Comparison of ENCODE assay signal across 15 cellular contexts in the genomic region with DNA sequence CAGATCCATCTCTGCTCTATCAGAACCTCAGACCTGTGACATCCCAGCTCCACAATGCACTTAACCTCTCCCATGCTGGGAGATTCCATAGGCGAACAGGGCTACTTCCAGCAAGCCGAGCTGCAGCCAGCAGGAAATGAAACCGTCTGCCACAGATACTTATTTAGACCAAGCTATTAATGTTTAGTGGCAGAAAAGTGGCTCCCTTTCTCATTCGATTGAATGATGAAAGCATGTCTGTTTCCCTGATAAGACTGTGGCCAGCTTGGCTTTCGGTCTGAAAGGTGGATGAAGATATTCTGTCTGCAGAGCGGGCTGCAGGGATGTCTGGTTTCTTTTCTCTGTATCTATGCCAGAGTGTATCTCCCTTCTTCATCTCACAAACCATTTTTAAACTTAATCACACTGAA.
DNase-seq lines count a peak whose midpoint lies in the region; ATAC-seq and TF ChIP-seq lines count a peak whose summit lies in the region.
"Had no signal": no experiment of that assay in that cellular context is flagged by ENCODE, and none has a peak within 500 bp of the region (broad histone marks: within the 10 kb centered on the region; RNA-seq: fewer than 3 reads in every experiment).

No MANE protein-coding gene starts in this region.

- no peak for ATAC-seq in GM21390 (IDR thresholded peaks at IDR 0.05; ENCODE audit: unreplicated experiment)
- ATAC-seq: effector memory CD8-positive, alpha-beta T cell; left lung; PC-3 had no signal

- peaks cover 24% of the 10 kb centered on the region for H3K4me1 Mint-ChIP-seq in mesothelial cell of epicardium

- no peaks in the 10 kb centered on the region for H3K9me3 ChIP-seq in ovary
- H3K9me3 ChIP-seq: left lung, MG63 had no signal

- H3K27ac ChIP-seq in RWPE1 = no peak overlapping the region
- no peak overlapping the region for H3K27ac ChIP-seq in ovary
- H3K27ac ChIP-seq: left lung had no signal

- peak overlapping the region; percentile 4 for H3K4me3 Mint-ChIP-seq in mesothelial cell of epicardium
- H3K4me3 Mint-ChIP-seq: activated T-cell treated with anti-CD3 and anti-CD28 coated beads, Interleukin-2, amount 50 U/mL, for 24 hours had no signal

- TF ChIP-seq CTCF in cardiac fibroblast (IDR thresholded peaks at IDR 0.05; ENCODE audit: low read depth, low read length) = no peak
- no peak for TF ChIP-seq CTCF in mesothelial cell of epicardium (IDR thresholded peaks at IDR 0.05; ENCODE audit: unreplicated experiment)
- TF ChIP-seq CTCF in RWPE1 (conservative IDR thresholded peaks at IDR 0.05; ENCODE audit: low read depth) = no peak
- TF ChIP-seq CTCF in ovary (IDR thresholded peaks at IDR 0.05) = no peak

- peak overlapping the region; percentile 47 for H3K27ac Mint-ChIP-seq in mesothelial cell of epicardium
- H3K27ac Mint-ChIP-seq: activated T-cell treated with anti-CD3 and anti-CD28 coated beads, Interleukin-2, amount 50 U/mL, for 24 hours; effector memory CD8-positive, alpha-beta T cell had no signal

- H3K27me3 Mint-ChIP-seq in mesothelial cell of epicardium (ENCODE audit: low read depth) = no peaks in the 10 kb centered on the region
- H3K27me3 Mint-ChIP-seq: activated T-cell treated with anti-CD3 and anti-CD28 coated beads, Interleukin-2, amount 50 U/mL, for 24 hours; effector memory CD8-positive, alpha-beta T cell had no signal

- POLR2A ChIA-PET in RWPE1 (lab: Yijun Ruan, JAX; ENCODE audit: low non-redundant PET) = no interaction called here

- H3K36me3 Mint-ChIP-seq in mesothelial cell of epicardium = no peaks in the 10 kb centered on the region

- no peaks in the 10 kb centered on the region for H3K36me3 ChIP-seq in ovary
- H3K36me3 ChIP-seq: left lung had no signal

- no peak for TF ChIP-seq EP300 in ovary (IDR thresholded peaks at IDR 0.05)

- H3K9me3 Mint-ChIP-seq in mesothelial cell of epicardium = no peaks in the 10 kb centered on the region
- H3K9me3 Mint-ChIP-seq: activated T-cell treated with anti-CD3 and anti-CD28 coated beads, Interleukin-2, amount 50 U/mL, for 24 hours had no signal

- H3K27me3 ChIP-seq in ovary = no peaks in the 10 kb centered on the region
- H3K27me3 ChIP-seq: left lung, MG63 had no signal

- DNase-seq in A172 (ENCODE audit: low spot score) = peak; percentile 25
- DNase-seq in HK-2 (ENCODE audit: unreplicated experiment) = peak; percentile 32
- DNase-seq in cardiac fibroblast (ENCODE audit: low read depth in 2 of 2) = peak; percentile 15 to 20
- DNase-seq in mesothelial cell of epicardium (ENCODE audit: low spot score in 2 of 2, unreplicated experiment in 2 of 2) = no peak
- no peak for DNase-seq in RWPE1 (ENCODE audit: low spot score)
- no peak for DNase-seq in ovary
- DNase-seq in DMS153 (lab: John Stamatoyannopoulos, UW) = no peak
- DNase-seq: activated T-cell treated with anti-CD3 and anti-CD28 coated beads, Interleukin-2, amount 50 U/mL, for 24 hours; anterior cingulate cortex; effector memory CD8-positive, alpha-beta T cell; left lung; MG63; PC-3; stimulated activated CD8-positive, alpha-beta memory T cell treated with anti-CD3 and anti-CD28 coated beads, Interleukin-4, amount 100 ng/mL, for 48 hours had no signal

- no peaks in the 10 kb centered on the region for H3K4me1 ChIP-seq in ovary (ENCODE audit: insufficient read depth)
- H3K4me1 ChIP-seq: left lung had no signal

- CTCF ChIA-PET in RWPE1 (lab: Yijun Ruan, JAX) = no interaction called here

- intact Hi-C loops in ovary (cut with DNase I) = no loop called here

- WGBS in ovary, 3 donors = 34 to 43% (median 37%) methylated on average over 6 of the region's 6 CpGs

- H3K4me3 ChIP-seq in cardiac fibroblast (replicated peaks in 1 of 2; ENCODE audit: low read depth in 2 of 2, low read length in 2 of 2) (no peak overlapping the region), ovary (no peak overlapping the region)
- H3K4me3 ChIP-seq: left lung, MG63 had no signal

- TF ChIP-seq POLR2A in ovary (IDR thresholded peaks at IDR 0.05) = no peak

Comparison
In these comparisons a context has a peak if more than half of its experiments do, and no peak if none do; other contexts are left out.
1. DNase-seq: peak in A172 (single experiment), HK-2 (single experiment) and cardiac fibroblast (2 of 2); none in mesothelial cell of epicardium (0 of 2), RWPE1 (single experiment), ovary (0 of 5) and DMS153 (single experiment).